ENCODE assay signal across 16 cellular contexts in the genomic region with DNA sequence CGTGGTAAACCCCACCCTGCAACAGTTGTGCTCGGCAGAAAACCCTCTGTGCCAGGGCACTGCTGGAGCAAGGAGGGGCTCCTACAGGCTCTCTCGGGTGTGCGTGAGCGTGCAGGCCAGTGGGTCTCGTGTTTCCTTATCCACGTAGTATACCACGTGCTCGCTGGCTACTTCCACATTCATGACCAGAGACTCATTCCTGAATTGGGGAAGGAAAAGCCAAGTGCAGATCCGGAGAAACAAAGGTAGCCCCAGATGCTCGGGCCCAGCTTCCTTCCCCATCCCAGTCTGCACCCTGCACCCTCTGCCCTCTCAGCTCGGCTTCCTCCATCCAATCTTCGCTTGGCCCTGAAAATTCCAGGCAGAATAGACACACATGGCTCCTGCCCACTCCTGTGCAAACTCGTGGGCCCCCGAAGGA. TPM values are rescaled to one million over a fixed set of nuclear protein-coding genes. Genes with fewer than 3 reads are reported as not detected.
A peak's percentile ranks its signal among the peaks of the same experiment; 100 is the strongest.
DNase-seq lines count a peak whose midpoint lies in the region; ATAC-seq and TF ChIP-seq lines count a peak whose summit lies in the region.
"Had no signal": no experiment of that assay in that cellular context is flagged by ENCODE, and none has a peak within 500 bp of the region (broad histone marks: within the 10 kb centered on the region; RNA-seq: fewer than 3 reads in every experiment).

No MANE protein-coding gene starts in this region.

- TF ChIP-seq POLR2A in adrenal gland (IDR thresholded peaks at IDR 0.05) (no peak), spleen (IDR thresholded peaks at IDR 0.05) (no peak)

- H3K36me3 ChIP-seq in adrenal gland (replicated peaks in 1 of 2) = no peaks in the 10 kb centered on the region
- H3K36me3 ChIP-seq in spleen = peaks cover 0 to under 1% (median 0%) of the 10 kb centered on the region in 6 donors
- H3K36me3 ChIP-seq: BLaER1 had no signal

- 50 to 64% (median 59%) methylated on average over 12 to 15 of the region's 15 CpGs for WGBS in adrenal gland, 4 donors
- WGBS in right cardiac atrium = 51% methylated on average over 15 of the region's 15 CpGs
- WGBS in spleen, 5 donors = 36 to 48% (median 42%) methylated on average over 12 to 15 of the region's 15 CpGs

- DNase-seq in H4 (ENCODE audit: low spot score) (peak; percentile 2), adrenal gland (peak in 6 of 7 donors; percentile 24 to 64 (median 40)), right cardiac atrium (peak in 2 of 3 donors; percentile 18 to 56), spleen (peak; percentile 54), NCI-H1417 treated with DMSO at 0.1 percent for 48 hours (lab: John Stamatoyannopoulos, UW) (no peak), NCI-H510A (lab: John Stamatoyannopoulos, UW) (no peak)
- DNase-seq: activated gamma-delta T cell treated with Interleukin-2 at 50 U/mL for 16 hours, DMS53, NCI-H187, NCI-H510A treated with DMSO at 0.1 percent for 48 hours, SK-N-SH had no signal

- no peaks in the 10 kb centered on the region for H3K9me3 ChIP-seq in adrenal gland (replicated peaks in 1 of 3)
- H3K9me3 ChIP-seq in right cardiac atrium (ENCODE audit: control insufficient read depth, low read length) = no peaks in the 10 kb centered on the region
- H3K9me3 ChIP-seq in spleen = peaks cover 0 to 16% (median 2%) of the 10 kb centered on the region in 8 donors
- H3K9me3 ChIP-seq: SK-N-SH had no signal

- ATAC-seq in right cardiac atrium (peak in 1 of 2 donors; percentile 35), GM21529 (IDR thresholded peaks at IDR 0.05; ENCODE audit: unreplicated experiment) (no peak), GM18867 (IDR thresholded peaks at IDR 0.05; ENCODE audit: unreplicated experiment) (no peak)
- ATAC-seq: naive thymus-derived CD8-positive, alpha-beta T cell had no signal

- H3K4me3 ChIP-seq in adrenal gland (no peak overlapping the region), right cardiac atrium (ENCODE audit: low read length) (no peak overlapping the region), spleen (no peak overlapping the region)
- H3K4me3 ChIP-seq: BLaER1, dorsolateral prefrontal cortex had no signal

- H3K4me1 ChIP-seq in adrenal gland (replicated peaks in 1 of 2) = no peaks in the 10 kb centered on the region
- no peaks in the 10 kb centered on the region for H3K4me1 ChIP-seq in right cardiac atrium (ENCODE audit: control insufficient read depth, insufficient read depth, low read length)
- H3K4me1 ChIP-seq in spleen = no peaks in the 10 kb centered on the region

- no peak for TF ChIP-seq CTCF in adrenal gland (IDR thresholded peaks at IDR 0.05)
- TF ChIP-seq CTCF in spleen (IDR thresholded peaks at IDR 0.05 in 8 of 11, conservative IDR thresholded peaks at IDR 0.05 in 3 of 11) = no peak

- H3K27ac ChIP-seq in adrenal gland = no peak overlapping the region
- no peak overlapping the region for H3K27ac ChIP-seq in right cardiac atrium (ENCODE audit: low read length)
- no peak overlapping the region for H3K27ac ChIP-seq in spleen
- H3K27ac ChIP-seq: BLaER1, dorsolateral prefrontal cortex had no signal

- H3K27me3 ChIP-seq in adrenal gland = no peaks in the 10 kb centered on the region
- H3K27me3 ChIP-seq in right cardiac atrium (ENCODE audit: control insufficient read depth, insufficient read depth) = no peaks in the 10 kb centered on the region
- H3K27me3 ChIP-seq in spleen (replicated peaks in 1 of 7) = peaks cover 0 to 44% (median 8%) of the 10 kb centered on the region in 7 donors
- H3K27me3 ChIP-seq: BLaER1 had no signal

- intact Hi-C loops in adrenal gland (cut with DNase I) (no loop called here), right cardiac atrium (cut with DNase I) (loop anchor here in 1 of 4 donors (10.0 kb wide), 1 partner anchor 63 kb away; no protein-coding TSS in a partner anchor), spleen (cut with DNase I; ENCODE audit: low total_unique reads) (no loop called here)

RNA-seq across cellular contexts. Expression of a gene that starts 29.4 kb away (rescaled TPM):
- total RNA-seq in H4 (2014; rRNA removed; shearing (Covaris generic)) = 0.95 and 1.1 TPM in 2 replicates
- total RNA-seq in adrenal gland (10 to 100 TPM; 16.1 to 63.5 (median 35.2) TPM), right cardiac atrium (10 to 100 TPM; 22.0 to 28.8 (median 23.0) TPM), spleen (10 to 100 TPM; 31.7 to 61.7 (median 56.4) TPM)
- polyA plus RNA-seq in adrenal gland (100 to 1,000 TPM in 2 of 3 donors, 1 to 10 TPM in 1; 9.3 to 158 (median 104) TPM), right cardiac atrium (26.1 TPM), spleen (10 to 100 TPM; 19.3 to 56.7 (median 50.6) TPM)

Comparison
In these comparisons a context has a peak if more than half of its experiments do, and no peak if none do; other contexts are left out.
1. DNase-seq: peak in H4 (single experiment), adrenal gland (6 of 7), right cardiac atrium (2 of 3) and spleen (single experiment); none in NCI-H1417 treated with DMSO at 0.1 percent for 48 hours (single experiment) and NCI-H510A (single experiment).